21 cellular contexts compared by ENCODE assay signal in genomic region chr1:233624289-233624688, GRCh38. TPM values are rescaled to one million over a fixed set of nuclear protein-coding genes. Genes with fewer than 3 reads are reported as not detected.
"Had no signal": no experiment of that assay in that cellular context is flagged by ENCODE, and none has a peak within 500 bp of the region (broad histone marks: within the 10 kb centered on the region; RNA-seq: fewer than 3 reads in every experiment).

No MANE protein-coding gene starts in this region.

- H3K9me3 ChIP-seq: MG63, SJSA1 had no signal

- H3K4me3 ChIP-seq: MG63, SJSA1, SK-N-MC had no signal

- FAIRE-seq: RCC 7860 had no signal

- H3K4me1 ChIP-seq: SJSA1 had no signal

- H3K36me3 ChIP-seq: MG63, SJSA1 had no signal

- DNase-seq: Karpas-422, KG1, MG63, NCI-H1092, NCI-H1105 treated with DMSO at 0.1 percent for 48 hours, NCI-H1436 treated with DMSO at 0.1 percent for 48 hours, NCI-H1694, NCI-H187 treated with DMSO at 0.1 percent for 48 hours, NCI-H2029 treated with DMSO at 0.1 percent for 48 hours, NCI-H2171 treated with DMSO at 0.1 percent for 48 hours, NCI-H345, NCI-H446 treated with DMSO at 0.1 percent for 48 hours, NCI-H524 treated with DMSO at 0.1 percent for 48 hours, NCI-H69, NCI-H774, Right ventricle myocardium superior, RPMI8226, SIG-M5 had no signal

- H3K27me3 ChIP-seq: SJSA1 had no signal

- H3K27ac ChIP-seq: SJSA1, SK-N-MC had no signal

RNA-seq across cellular contexts. Expression of gene KCNK1, which starts 10.4 kb away (rescaled TPM):
- total RNA-seq: SJSA1 had no signal
